Comparison of ENCODE assay signal across 19 cellular contexts in genomic region chr3:78871048-78871447, GRCh38.
DNase-seq lines count a peak whose midpoint lies in the region; ATAC-seq and TF ChIP-seq lines count a peak whose summit lies in the region.
"Had no signal": no experiment of that assay in that cellular context is flagged by ENCODE, and none has a peak within 500 bp of the region (broad histone marks: within the 10 kb centered on the region; RNA-seq: fewer than 3 reads in every experiment).

No MANE protein-coding gene starts in this region.

- ATAC-seq in GM19395 (IDR thresholded peaks at IDR 0.05; ENCODE audit: unreplicated experiment) (peak; percentile 66), HG03066 (IDR thresholded peaks at IDR 0.05; ENCODE audit: low read depth, unreplicated experiment) (peak; percentile 65), omental fat pad (ENCODE audit: low FRiP score) (no peak)
- ATAC-seq: Panc1, psoas muscle had no signal

- H3K27ac Mint-ChIP-seq in neural crest cell (ENCODE audit: unreplicated experiment): peak overlapping the region; percentile 83
- H3K27ac Mint-ChIP-seq: activated CD4-positive, alpha-beta T cell treated with anti-CD3 and anti-CD28 coated beads, Interleukin-2, amount 10 ng/mL, durations not matched to agents 7 days and 5 days; naive B cell had no signal

- no peaks in the 10 kb centered on the region for H3K27me3 ChIP-seq in left ventricle myocardium inferior (ENCODE audit: low read depth)
- H3K27me3 ChIP-seq: colonic mucosa, thyroid gland had no signal

- H3K4me1 ChIP-seq in left ventricle myocardium inferior: peaks cover 20% of the 10 kb centered on the region
- H3K4me1 ChIP-seq: colonic mucosa had no signal

- H3K4me3 Mint-ChIP-seq in neural crest cell: no peak overlapping the region
- H3K4me3 Mint-ChIP-seq: activated CD4-positive, alpha-beta T cell treated with anti-CD3 and anti-CD28 coated beads, Interleukin-2, amount 10 ng/mL, durations not matched to agents 7 days and 5 days; naive B cell had no signal

- TF ChIP-seq CTCF in neural crest cell (conservative IDR thresholded peaks at IDR 0.05) (no peak), omental fat pad (IDR thresholded peaks at IDR 0.05) (no peak), left ventricle myocardium inferior (IDR thresholded peaks at IDR 0.05; ENCODE audit: borderline replicate concordance) (no peak)

- no peaks in the 10 kb centered on the region for H3K27me3 Mint-ChIP-seq in neural crest cell (ENCODE audit: low read depth)
- H3K27me3 Mint-ChIP-seq: activated CD4-positive, alpha-beta T cell treated with anti-CD3 and anti-CD28 coated beads, Interleukin-2, amount 10 ng/mL, durations not matched to agents 7 days and 5 days; naive B cell had no signal

- intact Hi-C loops in left ventricle myocardium inferior (cut with micrococcal nuclease): no loop called here

- no peaks in the 10 kb centered on the region for H3K36me3 ChIP-seq in left ventricle myocardium inferior
- H3K36me3 ChIP-seq: colonic mucosa, thyroid gland had no signal

- peaks cover 3% of the 10 kb centered on the region for H3K36me3 Mint-ChIP-seq in neural crest cell (ENCODE audit: low read depth)
- H3K36me3 Mint-ChIP-seq: naive B cell had no signal

- DNase-seq in SW480 (ENCODE audit: low spot score): peak; percentile 65
- no peak for DNase-seq in neural crest cell (ENCODE audit: low read depth, low spot score)
- DNase-seq in omental fat pad (ENCODE audit: low spot score): no peak
- DNase-seq in left ventricle myocardium inferior: no peak
- no peak for DNase-seq in hepatic stellate cell (ENCODE audit: low spot score)
- DNase-seq: activated CD4-positive, alpha-beta T cell treated with anti-CD3 and anti-CD28 coated beads, Interleukin-2, amount 10 ng/mL, durations not matched to agents 7 days and 5 days; activated naive CD4-positive, alpha-beta T cell treated with Interleukin-2 at 50 U/mL for 16 hours; colonic mucosa; GF-D8; MV-4-11; naive B cell; NCI-H1930; NCI-H526; psoas muscle; thyroid gland had no signal

- H3K4me1 Mint-ChIP-seq in neural crest cell: peaks cover 52% of the 10 kb centered on the region
- H3K4me1 Mint-ChIP-seq: activated CD4-positive, alpha-beta T cell treated with anti-CD3 and anti-CD28 coated beads, Interleukin-2, amount 10 ng/mL, durations not matched to agents 7 days and 5 days; naive B cell had no signal

- no peaks in the 10 kb centered on the region for H3K9me3 ChIP-seq in left ventricle myocardium inferior (replicated peaks)
- H3K9me3 ChIP-seq: colonic mucosa, psoas muscle, thyroid gland had no signal

- H3K4me3 ChIP-seq in left ventricle myocardium inferior: no peak overlapping the region
- H3K4me3 ChIP-seq: colonic mucosa, psoas muscle, thyroid gland had no signal

- H3K9me3 Mint-ChIP-seq in neural crest cell: no peaks in the 10 kb centered on the region
- H3K9me3 Mint-ChIP-seq: activated CD4-positive, alpha-beta T cell treated with anti-CD3 and anti-CD28 coated beads, Interleukin-2, amount 10 ng/mL, durations not matched to agents 7 days and 5 days; naive B cell had no signal

- H3K27ac ChIP-seq in left ventricle myocardium inferior (replicated peaks): no peak overlapping the region
- H3K27ac ChIP-seq: colonic mucosa, epithelial cell of prostate, psoas muscle, thyroid gland had no signal
